ENCODE assay signal across 27 cellular contexts in genomic region chr20:62313460-62314338, GRCh38. TPM values are rescaled to one million over a fixed set of nuclear protein-coding genes. Genes with fewer than 3 reads are reported as not detected.
"Had no signal": no experiment of that assay in that cellular context is flagged by ENCODE, and none has a peak within 500 bp of the region (broad histone marks: within the 10 kb centered on the region; RNA-seq: fewer than 3 reads in every experiment).

No MANE protein-coding gene starts in this region.

- H2AFZ ChIP-seq: hepatocyte had no signal

- H3K27me3 ChIP-seq: heart right ventricle, hepatocyte, pancreas, sigmoid colon, stomach, testis, thyroid gland, transverse colon, upper lobe of left lung had no signal

- FAIRE-seq: pancreas, small intestine had no signal

- H3K9me3 ChIP-seq: heart right ventricle, left ventricle myocardium inferior, mucosa of descending colon, pancreas, prostate gland, sigmoid colon, stomach, testis, thyroid gland, transverse colon, upper lobe of left lung had no signal

- H3K27ac ChIP-seq: heart right ventricle, hepatocyte, left ventricle myocardium inferior, pancreas, prostate gland, stomach, testis, thyroid gland, transverse colon, upper lobe of left lung had no signal

- H3K4me3 ChIP-seq: heart right ventricle, hepatocyte, left ventricle myocardium inferior, lung, mucosa of descending colon, pancreas, prostate gland, sigmoid colon, stomach, testis, thyroid gland, transverse colon, upper lobe of left lung had no signal

- H3K4me1 ChIP-seq: pancreas, prostate gland, thyroid gland, transverse colon, upper lobe of left lung had no signal

- H3K79me2 ChIP-seq: hepatocyte had no signal

- H3K4me2 ChIP-seq: hepatocyte had no signal

- ATAC-seq: heart right ventricle; mucosa of descending colon; naive thymus-derived CD4-positive, alpha-beta T cell; pancreas; right cardiac atrium; stimulated activated memory B cell treated with anti-CD40 and anti-IgM and Interleukin-4, amounts not matched to agents 10 μg/mL and 1 μg/mL and 100 μg/mL, for 72 hours had no signal

- DNase-seq: heart right ventricle; islet precursor cell; left ventricle myocardium inferior; midbrain; mucosa of descending colon; naive thymus-derived CD4-positive, alpha-beta T cell; nucleus accumbens; pancreas; posterior cingulate gyrus; retina; right cardiac atrium; sigmoid colon; small intestine; stimulated activated CD4-positive, alpha-beta T cell treated with anti-CD3 and anti-CD28 coated beads, Interleukin-1b, Interleukin-23, amount 100 ng/mL, for 48 hours; stimulated activated CD4-positive, alpha-beta T cell treated with anti-CD3 and anti-CD28 coated beads, Interleukin-2, amount 100 ng/mL, for 48 hours; stimulated activated CD4-positive, alpha-beta T cell treated with anti-CD3 and anti-CD28 coated beads, Interleukin-4, amount 100 ng/mL, for 4 hours; stimulated activated CD8-positive, alpha-beta memory T cell treated with anti-CD3 and anti-CD28 coated beads, Interleukin-4, amount 100 ng/mL, for 48 hours; stimulated activated naive CD4-positive, alpha-beta T cell treated with Interleukin-2 at 50 U/mL for 16 hours; stomach; testis; thyroid gland; transverse colon had no signal

RNA-seq across cellular contexts. Expression of gene LAMA5, which starts 53.4 kb away (rescaled TPM):
- polyA plus RNA-seq: naive thymus-derived CD4-positive, alpha-beta T cell had no signal
